Comparison of ENCODE assay signal across 22 cellular contexts in genomic region chr2:91839904-91840868, GRCh38.
DNase-seq lines count a peak whose midpoint lies in the region; TF ChIP-seq lines count a peak whose summit lies in the region.
"Had no signal": no experiment of that assay in that cellular context is flagged by ENCODE, and none has a peak within 500 bp of the region (broad histone marks: within the 10 kb centered on the region; RNA-seq: fewer than 3 reads in every experiment).

No MANE protein-coding gene starts in this region.

- CTCF ChIA-PET in HEK293 (lab: Yijun Ruan, JAX) (no interaction called here), A673 (lab: Charles Lee) (no interaction called here)

- H3K27ac ChIP-seq in ACC112 (ENCODE audit: low read depth, low read length): no peak overlapping the region
- no peak overlapping the region for H3K27ac ChIP-seq in HEK293 (ENCODE audit: extremely low read depth, low read depth, low read length)
- H3K27ac ChIP-seq in sigmoid colon: no peak overlapping the region
- H3K27ac ChIP-seq in A673 (ENCODE audit: low read depth, low read length, poor library complexity, severe bottlenecking): no peak overlapping the region
- H3K27ac ChIP-seq: pancreas, PC-9, skin epidermis, vagina had no signal

- no peaks in the 10 kb centered on the region for H3K79me2 ChIP-seq in ACC112 (ENCODE audit: control insufficient read depth, insufficient read depth, low read length, unreplicated experiment)

- no peak for TF ChIP-seq EP300 in sigmoid colon (IDR thresholded peaks at IDR 0.05)

- H3K36me3 ChIP-seq in ACC112 (ENCODE audit: insufficient read depth, low read length) (no peaks in the 10 kb centered on the region), HEK293 (ENCODE audit: control insufficient read depth in 2 of 2, insufficient read depth in 1 of 2, low read length in 2 of 2) (no peaks in the 10 kb centered on the region), sigmoid colon (no peaks in the 10 kb centered on the region), A673 (ENCODE audit: insufficient read depth, low read length, poor library complexity, severe bottlenecking) (no peaks in the 10 kb centered on the region)
- H3K36me3 ChIP-seq: pancreas, vagina had no signal

- WGBS in sigmoid colon, 2 donors: 15 to 19% methylated on average over 62 of the region's 62 CpGs

- H2AFZ ChIP-seq in ACC112 (ENCODE audit: low read length, unreplicated experiment): peak overlapping the region; percentile 68
- H2AFZ ChIP-seq: PC-9 had no signal

- H3K4me3 ChIP-seq in ACC112 (ENCODE audit: low read depth, low read length): peak overlapping the region; percentile 51
- peak overlapping the region; percentile 25 for H3K4me3 ChIP-seq in HEK293 (ENCODE audit: low read depth, low read length)
- peak overlapping the region; percentile 24; the same call in 1 of the 2 replicates for H3K4me3 ChIP-seq in iPS-18c (ENCODE audit: insufficient read depth, low read depth, low read length)
- peak overlapping the region in 3 of 4 donors; percentile 17 to 38 (median 27) for H3K4me3 ChIP-seq in sigmoid colon
- no peak overlapping the region for H3K4me3 ChIP-seq in A673 (ENCODE audit: low read depth, low read length, poor library complexity, severe bottlenecking)
- H3K4me3 ChIP-seq: PC-9, vagina had no signal

- BruUV-seq in A673 (replicated peaks; lab: Mats Ljungman, UMichigan): no TSS peak

- TF ChIP-seq POLR2A in sigmoid colon (IDR thresholded peaks at IDR 0.05): no peak

- intact Hi-C loops in sigmoid colon (cut with DNase I): no loop called here
- intact Hi-C loops in A673 (cut with micrococcal nuclease; ENCODE audit: unreplicated experiment): no loop called here

- POLR2A ChIA-PET in HEK293 (lab: Yijun Ruan, JAX): no interaction called here
- POLR2A ChIA-PET in A673 (lab: Charles Lee; ENCODE audit: low non-redundant PET): no interaction called here

- DNase-seq in sigmoid colon: no peak
- no peak for DNase-seq in A673 (ENCODE audit: low spot score)
- no peak for DNase-seq in stimulated activated CD8-positive, alpha-beta memory T cell treated with anti-CD3 and anti-CD28 coated beads, Interleukin-4, amount 100 ng/mL, for 48 hours
- DNase-seq in hypothalamus (lab: John Stamatoyannopoulos, UW): no peak
- no peak for DNase-seq in DMS79 (lab: John Stamatoyannopoulos, UW)
- DNase-seq: activated CD4-positive, alpha-beta memory T cell treated with anti-CD3 and anti-CD28 coated beads, Interleukin-2, amount 10 ng/mL, durations not matched to agents 7 days and 5 days; activated effector memory CD4-positive, alpha-beta T cell treated with Interleukin-2 at 50 U/mL for 16 hours; CD4-positive, CD25-positive, alpha-beta regulatory T cell; effector CD8-positive, alpha-beta T cell; foreskin melanocyte; HFFc6; hippocampal formation; NCI-H1417 treated with DMSO at 0.1 percent for 48 hours; PC-9; SIG-M5; T-helper 1 cell had no signal

- no peaks in the 10 kb centered on the region for H3K9me3 ChIP-seq in HEK293 (ENCODE audit: control insufficient read depth, insufficient read depth, low read depth, low read length)
- peaks cover 2% of the 10 kb centered on the region for H3K9me3 ChIP-seq in iPS-18c (ENCODE audit: control insufficient read depth, insufficient read depth, low read length)
- no peaks in the 10 kb centered on the region for H3K9me3 ChIP-seq in sigmoid colon
- H3K9me3 ChIP-seq in A673 (ENCODE audit: low read depth, low read length, poor library complexity, severe bottlenecking): no peaks in the 10 kb centered on the region
- H3K9me3 ChIP-seq: pancreas, vagina had no signal

- peaks cover 27% of the 10 kb centered on the region for H3K27me3 ChIP-seq in ACC112 (ENCODE audit: insufficient read depth, low read length)
- H3K27me3 ChIP-seq in sigmoid colon: peaks cover 11 to 41% (median 15%) of the 10 kb centered on the region in 3 donors
- peaks cover 14% of the 10 kb centered on the region for H3K27me3 ChIP-seq in A673 (replicated peaks; ENCODE audit: insufficient read depth, low read depth, low read length, poor library complexity)

- H3K4me1 ChIP-seq in ACC112 (ENCODE audit: control insufficient read depth, insufficient read depth, low read length, unreplicated experiment): no peaks in the 10 kb centered on the region
- no peaks in the 10 kb centered on the region for H3K4me1 ChIP-seq in HEK293 (ENCODE audit: control insufficient read depth, insufficient read depth, low read length)
- peaks cover 0 to 8% (median 6%) of the 10 kb centered on the region in 4 donors for H3K4me1 ChIP-seq in sigmoid colon
- no peaks in the 10 kb centered on the region for H3K4me1 ChIP-seq in A673 (ENCODE audit: insufficient read depth, low read length, poor library complexity, severe bottlenecking)
- H3K4me1 ChIP-seq: pancreas, vagina had no signal

- TF ChIP-seq CTCF in HEK293 (tag by site-specific recombination; IDR thresholded peaks at IDR 0.05): no peak
- TF ChIP-seq CTCF in sigmoid colon (IDR thresholded peaks at IDR 0.05): no peak
- no peak for TF ChIP-seq CTCF in A673 (conservative IDR thresholded peaks at IDR 0.05; ENCODE audit: low read depth, low read length)

TF ChIP-seq in HEK293, 187 proteins besides CTCF, POLR2A, EP300 and RAD21:
- no peak for TF ChIP-seq ZNF501 (tag by site-specific recombination; IDR thresholded peaks at IDR 0.05)
- peak; percentile 16; the same call in 1 of the 2 replicates for TF ChIP-seq GLIS2 (tag by site-specific recombination; IDR thresholded peaks at IDR 0.05)
- peak; percentile 62 for TF ChIP-seq ZIC2 (tag by site-specific recombination; IDR thresholded peaks at IDR 0.05)
- peak; percentile 77 for TF ChIP-seq GLIS1 (tag by site-specific recombination; IDR thresholded peaks at IDR 0.05)
TF ChIP-seq in HEK293: peak in this region for 3.
